ENCODE assay signal across 16 cellular contexts in the genomic region with DNA sequence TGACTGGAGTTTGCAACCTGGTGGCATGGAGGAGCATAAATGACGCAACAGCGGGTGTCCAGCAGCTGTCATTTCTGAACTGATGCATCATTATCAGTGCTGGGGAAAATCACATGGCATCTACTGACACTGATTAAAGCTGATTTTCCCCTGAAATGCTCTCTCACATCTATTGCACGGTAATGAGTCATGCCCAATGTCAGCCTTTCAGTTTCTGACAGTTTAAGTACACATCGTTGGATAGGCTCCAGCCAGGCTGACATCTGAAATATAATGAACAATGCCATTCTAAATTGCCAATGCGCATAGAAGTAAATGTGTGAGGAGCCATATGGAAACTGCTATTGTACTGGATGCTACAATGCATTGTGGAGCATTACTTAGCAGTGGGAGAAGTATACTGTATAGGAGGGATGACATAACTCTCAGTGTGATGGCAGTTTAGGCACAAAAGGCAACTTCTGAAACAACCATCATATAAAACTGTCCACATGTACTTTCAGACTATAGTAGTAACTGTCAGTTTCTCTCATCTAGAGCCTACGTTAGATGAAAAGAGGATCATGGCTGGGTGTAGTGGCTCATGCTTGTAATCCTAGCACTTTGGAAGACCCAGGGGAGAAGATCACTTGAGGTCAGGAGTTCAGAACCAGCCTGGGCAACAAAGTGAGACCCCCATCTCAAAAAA.
A peak's percentile ranks its signal among the peaks of the same experiment; 100 is the strongest.
DNase-seq lines count a peak whose midpoint lies in the region; ATAC-seq, FAIRE-seq and TF ChIP-seq lines count a peak whose summit lies in the region.
"Had no signal": no experiment of that assay in that cellular context is flagged by ENCODE, and none has a peak within 500 bp of the region (broad histone marks: within the 10 kb centered on the region; RNA-seq: fewer than 3 reads in every experiment).

No MANE protein-coding gene starts in this region.

- no peaks in the 10 kb centered on the region for H3K4me1 ChIP-seq in GM12878 (ENCODE audit: control insufficient read depth, insufficient read depth, low read length)
- H3K4me1 ChIP-seq: adrenal gland, parathyroid adenoma, SJSA1, testis had no signal

- no peak for TF ChIP-seq EP300 in GM12878 (IDR thresholded peaks at IDR 0.05; ENCODE audit: borderline replicate concordance in 1 of 2, control insufficient read depth in 1 of 2, low read depth in 2 of 2, low read length in 2 of 2)

- no peaks in the 10 kb centered on the region for H3K36me3 ChIP-seq in GM12878 (ENCODE audit: control insufficient read depth in 2 of 2, insufficient read depth in 2 of 2, low read length in 1 of 2)
- H3K36me3 ChIP-seq: adrenal gland, SJSA1 had no signal

- no peak overlapping the region for H3K9ac ChIP-seq in GM12878 (ENCODE audit: control insufficient read depth, insufficient read depth, low read length)
- H3K9ac ChIP-seq: parathyroid adenoma had no signal

- ATAC-seq in GM12878, result peak; percentile 78
- ATAC-seq: CD8-positive, alpha-beta T cell; WTC11 had no signal

- 49% methylated on average over 6 of the region's 6 CpGs for WGBS in GM12878 (ENCODE audit: insufficient coverage, insufficient replicate concordance, low lambda C conversion rate, missing lambda C conversion rate)

- TF ChIP-seq POLR2A in GM12878 (IDR thresholded peaks at IDR 0.05; ENCODE audit: low read depth, low read length), result no peak

- CTCF ChIA-PET in GM12878 (lab: Yijun Ruan, JAX), result interaction anchor here (0.8 kb wide), 1 partner anchor 22 kb away, joined by 3 read pairs; no protein-coding TSS in a partner anchor

- H2AFZ ChIP-seq in GM12878 (ENCODE audit: control insufficient read depth, low read depth, low read length), result no peak overlapping the region
- H2AFZ ChIP-seq: parathyroid adenoma had no signal

- SMC1A ChIA-PET in GM12878 (lab: Charles Lee; ENCODE audit: uncharacterized antibody, unreplicated experiment), result no interaction called here

- in situ Hi-C loops in Caki2 (cut with HindIII; ENCODE audit: low pct_unique_long_range_greater_than_20kb, low sequenced_read_pairs), result no loop called here
- in situ Hi-C loops in GM12878 (cut with MboI), result no loop called here

- no peak overlapping the region for H3K4me2 ChIP-seq in GM12878 (ENCODE audit: control insufficient read depth, insufficient read depth)

- POLR2A ChIA-PET in GM12878 (lab: Charles Lee), result no interaction called here

- BruUV-seq in GM12878 (replicated peaks; lab: Mats Ljungman, UMichigan), result no TSS peak

- H3K9me3 ChIP-seq in GM12878 (replicated peaks; ENCODE audit: control insufficient read depth, insufficient read depth, low read length), result no peaks in the 10 kb centered on the region; the same call in 2 of the 3 replicates
- H3K9me3 ChIP-seq: adrenal gland, SJSA1, testis had no signal

- no peak for TF ChIP-seq CTCF in GM12878 (IDR thresholded peaks at IDR 0.05 in 2 of 3, conservative IDR thresholded peaks at IDR 0.05 in 1 of 3; ENCODE audit: control insufficient read depth in 2 of 3, extremely low read depth in 1 of 3, insufficient read depth in 1 of 3, low read depth in 3 of 3, low read length in 3 of 3)

- H3K27ac ChIP-seq in GM12878 (ENCODE audit: control insufficient read depth, insufficient read depth), result no peak overlapping the region
- H3K27ac ChIP-seq: adrenal gland, parathyroid adenoma, SJSA1, testis had no signal

- DNase-seq in A172 (ENCODE audit: low spot score) (peak; percentile 14), Caki2 (ENCODE audit: low read depth) (peak; percentile 1), NCI-H345 treated with DMSO at 0.1 percent for 48 hours (lab: John Stamatoyannopoulos, UW; ENCODE audit: unreplicated experiment) (peak; percentile 6), GM12878 (ENCODE audit: low read depth, low spot score) (no peak), DMS 273 (lab: John Stamatoyannopoulos, UW; ENCODE audit: unreplicated experiment) (no peak), iPS-NIHi11 (ENCODE audit: low spot score) (no peak), HUDEP-2 (lab: John Stamatoyannopoulos, UW; ENCODE audit: unreplicated experiment in 76 of 76) (no peak)
- DNase-seq: CD8-positive, alpha-beta T cell; MV-4-11; NCI-H524; testis had no signal

- no peak for FAIRE-seq in GM12878 (lab: Jason Lieb, UNC)
- FAIRE-seq: colon had no signal

- TF ChIP-seq RAD21 in GM12878 (IDR thresholded peaks at IDR 0.05; ENCODE audit: insufficient read depth, low read depth, low read length), result no peak

- intact Hi-C loops in GM12878 (cut with micrococcal nuclease; ENCODE audit: unreplicated experiment), result no loop called here

- no peak overlapping the region for H3K4me3 ChIP-seq in GM12878
- H3K4me3 ChIP-seq: adrenal gland, SJSA1, testis had no signal

- RAD21 ChIA-PET in GM12878 (lab: Charles Lee; ENCODE audit: unreplicated experiment), result no interaction called here

- no peaks in the 10 kb centered on the region for H4K20me1 ChIP-seq in GM12878 (ENCODE audit: control insufficient read depth, insufficient read depth)

- H3K27me3 ChIP-seq in GM12878 (replicated peaks in 1 of 2; ENCODE audit: control insufficient read depth in 2 of 2, insufficient read depth in 2 of 2, low read length in 1 of 2), result no peaks in the 10 kb centered on the region
- H3K27me3 ChIP-seq: adrenal gland, SJSA1, testis had no signal

- H3K79me2 ChIP-seq in GM12878 (ENCODE audit: control insufficient read depth, insufficient read depth, low read length), result no peaks in the 10 kb centered on the region
- H3K79me2 ChIP-seq: parathyroid adenoma had no signal

TF ChIP-seq in GM12878, 131 proteins besides CTCF, POLR2A, EP300 and RAD21:
- no peak for TF ChIP-seq TCF12 (IDR thresholded peaks at IDR 0.05; ENCODE audit: low read depth, low read length)
- no peak for TF ChIP-seq FOS (IDR thresholded peaks at IDR 0.05; ENCODE audit: borderline replicate concordance, extremely low read depth, insufficient read length)
- TF ChIP-seq ZNF24 (IDR thresholded peaks at IDR 0.05), result no peak
- TF ChIP-seq, protein P1, sequence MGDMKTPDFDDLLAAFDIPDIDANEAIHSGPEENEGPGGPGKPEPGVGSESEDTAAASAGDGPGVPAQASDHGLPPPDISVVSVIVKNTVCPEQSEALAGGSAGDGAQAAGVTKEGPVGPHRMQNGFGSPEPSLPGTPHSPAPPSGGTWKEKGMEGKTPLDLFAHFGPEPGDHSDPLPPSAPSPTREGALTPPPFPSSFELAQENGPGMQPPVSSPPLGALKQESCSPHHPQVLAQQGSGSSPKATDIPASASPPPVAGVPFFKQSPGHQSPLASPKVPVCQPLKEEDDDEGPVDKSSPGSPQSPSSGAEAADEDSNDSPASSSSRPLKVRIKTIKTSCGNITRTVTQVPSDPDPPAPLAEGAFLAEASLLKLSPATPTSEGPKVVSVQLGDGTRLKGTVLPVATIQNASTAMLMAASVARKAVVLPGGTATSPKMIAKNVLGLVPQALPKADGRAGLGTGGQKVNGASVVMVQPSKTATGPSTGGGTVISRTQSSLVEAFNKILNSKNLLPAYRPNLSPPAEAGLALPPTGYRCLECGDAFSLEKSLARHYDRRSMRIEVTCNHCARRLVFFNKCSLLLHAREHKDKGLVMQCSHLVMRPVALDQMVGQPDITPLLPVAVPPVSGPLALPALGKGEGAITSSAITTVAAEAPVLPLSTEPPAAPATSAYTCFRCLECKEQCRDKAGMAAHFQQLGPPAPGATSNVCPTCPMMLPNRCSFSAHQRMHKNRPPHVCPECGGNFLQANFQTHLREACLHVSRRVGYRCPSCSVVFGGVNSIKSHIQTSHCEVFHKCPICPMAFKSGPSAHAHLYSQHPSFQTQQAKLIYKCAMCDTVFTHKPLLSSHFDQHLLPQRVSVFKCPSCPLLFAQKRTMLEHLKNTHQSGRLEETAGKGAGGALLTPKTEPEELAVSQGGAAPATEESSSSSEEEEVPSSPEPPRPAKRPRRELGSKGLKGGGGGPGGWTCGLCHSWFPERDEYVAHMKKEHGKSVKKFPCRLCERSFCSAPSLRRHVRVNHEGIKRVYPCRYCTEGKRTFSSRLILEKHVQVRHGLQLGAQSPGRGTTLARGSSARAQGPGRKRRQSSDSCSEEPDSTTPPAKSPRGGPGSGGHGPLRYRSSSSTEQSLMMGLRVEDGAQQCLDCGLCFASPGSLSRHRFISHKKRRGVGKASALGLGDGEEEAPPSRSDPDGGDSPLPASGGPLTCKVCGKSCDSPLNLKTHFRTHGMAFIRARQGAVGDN (IDR thresholded peaks at IDR 0.05), result no peak
- TF ChIP-seq POLR2AphosphoS2 (IDR thresholded peaks at IDR 0.05; ENCODE audit: low read depth, low read length), result no peak
- no peak for TF ChIP-seq SPI1 (IDR thresholded peaks at IDR 0.05; ENCODE audit: borderline replicate concordance, insufficient read depth, low read depth, low read length)

Comparison
In these comparisons a context has a peak if more than half of its experiments do, and no peak if none do; other contexts are left out.
1. DNase-seq: peak in A172 (single experiment), Caki2 (single experiment) and NCI-H345 treated with DMSO at 0.1 percent for 48 hours (single experiment); none in GM12878 (single experiment), DMS 273 (single experiment), iPS-NIHi11 (single experiment) and HUDEP-2 (0 of 76).